Comparison of ENCODE assay signal across 8 cellular contexts in genomic region chr10:22230331-22230833, GRCh38. TPM values are rescaled to one million over a fixed set of nuclear protein-coding genes. Genes with fewer than 3 reads are reported as not detected.
DNase-seq lines count a peak whose midpoint lies in the region; ATAC-seq, FAIRE-seq and TF ChIP-seq lines count a peak whose summit lies in the region.

No MANE protein-coding gene starts in this region.

- H2AFZ ChIP-seq in PC-3 (ENCODE audit: low read length) = peak overlapping the region; percentile 93
- H2AFZ ChIP-seq in K562 (ENCODE audit: low read depth, low read length) = peak overlapping the region; percentile 75

- H3K4me1 ChIP-seq in DOHH2 (ENCODE audit: control insufficient read depth, low read length) (peaks cover 14% of the 10 kb centered on the region), PC-3 (ENCODE audit: insufficient read depth, low read length) (peaks cover 14% of the 10 kb centered on the region), K562 (replicated peaks in 1 of 2; ENCODE audit: control insufficient read depth in 2 of 2, insufficient read depth in 2 of 2, low read length in 2 of 2) (peaks cover 5 to 8% of the 10 kb centered on the region in 2 experiments; a peak in 3 of 5 replicates), spleen (peaks cover 0 to 33% (median 12%) of the 10 kb centered on the region in 6 donors)

- H3K4me3 ChIP-seq in DOHH2 (ENCODE audit: low read length) = peak overlapping the region; percentile 72
- H3K4me3 ChIP-seq in PC-3 (ENCODE audit: low read length) = peak overlapping the region; percentile 99
- peak overlapping the region; percentile 44 for H3K4me3 ChIP-seq in K562
- peak overlapping the region; percentile 56 to 85 (median 62) for H3K4me3 ChIP-seq in spleen

- peak overlapping the region; percentile 88 for H3K9ac ChIP-seq in PC-3 (ENCODE audit: low read length)
- H3K9ac ChIP-seq in K562 (ENCODE audit: insufficient read depth in 1 of 2, low read depth in 2 of 2, low read length in 2 of 2) = peak overlapping the region; percentile 21 to 73; a peak in 3 of 4 replicates

- peak; percentile 27; the same call in 1 of the 2 replicates for TF ChIP-seq EP300 in K562 (IDR thresholded peaks at IDR 0.05; ENCODE audit: low read length)

- H3K4me2 ChIP-seq in DOHH2 (ENCODE audit: low read length) (peak overlapping the region; percentile 63), PC-3 (ENCODE audit: low read length) (peak overlapping the region; percentile 96), K562 (ENCODE audit: insufficient read depth, low read length) (peak overlapping the region; percentile 87)

- peaks cover 3% of the 10 kb centered on the region for H3K27me3 Mint-ChIP-seq in IgD-negative memory B cell
- H3K27me3 Mint-ChIP-seq in immature natural killer cell (ENCODE audit: low read depth in 3 of 3) = peaks cover 21 to 34% (median 24%) of the 10 kb centered on the region in 3 donors

- H3K4me1 Mint-ChIP-seq in IgD-negative memory B cell (peaks cover 7 to 13% (median 12%) of the 10 kb centered on the region in 3 donors), immature natural killer cell (peaks cover 25 to 35% of the 10 kb centered on the region in 2 donors)

- TF ChIP-seq CTCF in DOHH2 (IDR thresholded peaks at IDR 0.05; ENCODE audit: low read depth, low read length, poor library complexity, severe bottlenecking) (no peak), PC-3 (conservative IDR thresholded peaks at IDR 0.05; ENCODE audit: low read depth, low read length) (no peak), K562 (IDR thresholded peaks at IDR 0.05 in 2 of 3, conservative IDR thresholded peaks at IDR 0.05 in 1 of 3; ENCODE audit: insufficient read depth in 2 of 3, low read depth in 1 of 3, low read length in 3 of 3) (no peak), spleen (IDR thresholded peaks at IDR 0.05 in 8 of 11, conservative IDR thresholded peaks at IDR 0.05 in 3 of 11) (no peak)

- no peaks in the 10 kb centered on the region for H3K9me1 ChIP-seq in K562 (ENCODE audit: control insufficient read depth, insufficient read depth, low read length)

- H3F3A ChIP-seq in DOHH2 (ENCODE audit: control insufficient read depth, insufficient read depth) = peaks cover 3% of the 10 kb centered on the region; the same call in 1 of the 2 replicates
- no peaks in the 10 kb centered on the region for H3F3A ChIP-seq in PC-3 (ENCODE audit: low read length, unreplicated experiment)

- H3K27ac Mint-ChIP-seq in IgD-negative memory B cell (peak overlapping the region; percentile 98 to 100 (median 100)), immature natural killer cell (peak overlapping the region; percentile 39 to 99 (median 78))

- H3K27me3 ChIP-seq in DOHH2 (ENCODE audit: control insufficient read depth, low read length) = peaks cover 18% of the 10 kb centered on the region
- no peaks in the 10 kb centered on the region for H3K27me3 ChIP-seq in PC-3 (ENCODE audit: low read length)
- H3K27me3 ChIP-seq in K562 (ENCODE audit: control insufficient read depth in 2 of 2, insufficient read depth in 2 of 2, low read length in 2 of 2) = no peaks in the 10 kb centered on the region
- peaks cover 0 to 18% (median 0%) of the 10 kb centered on the region in 7 donors for H3K27me3 ChIP-seq in spleen (replicated peaks in 1 of 7)

- H3K79me2 ChIP-seq in DOHH2 (ENCODE audit: control insufficient read depth, low read length) (no peaks in the 10 kb centered on the region), PC-3 (ENCODE audit: low read length) (no peaks in the 10 kb centered on the region), K562 (ENCODE audit: control insufficient read depth, insufficient read depth, low read length) (no peaks in the 10 kb centered on the region)

- H3K27ac ChIP-seq in DOHH2 (ENCODE audit: low read depth, low read length) (no peak overlapping the region), PC-3 (ENCODE audit: low read length) (peak overlapping the region; percentile 86), K562 (ENCODE audit: extremely low read depth, low read depth, low read length) (peak overlapping the region; percentile 92), spleen (peak overlapping the region; percentile 89 to 95 (median 92))

- H3K36me3 ChIP-seq in DOHH2 (ENCODE audit: control insufficient read depth, low read length) (no peaks in the 10 kb centered on the region), PC-3 (ENCODE audit: low read depth, low read length) (no peaks in the 10 kb centered on the region), K562 (ENCODE audit: control insufficient read depth, insufficient read depth, low read length) (no peaks in the 10 kb centered on the region), spleen (no peaks in the 10 kb centered on the region)

- H3K4me3 Mint-ChIP-seq in IgD-negative memory B cell (peak overlapping the region; percentile 88 to 99 (median 96)), immature natural killer cell (peak overlapping the region; percentile 87 to 98 (median 95))

- peaks cover 0 to 4% (median 0%) of the 10 kb centered on the region in 3 donors for H3K9me3 Mint-ChIP-seq in IgD-negative memory B cell
- peaks cover 0 to 2% (median 0%) of the 10 kb centered on the region in 6 donors for H3K9me3 Mint-ChIP-seq in immature natural killer cell

- intact Hi-C loops in PC-3 (cut with micrococcal nuclease) (loop anchor here (1.0 to 2.0 kb wide), 2 partner anchors 57 to 228 kb away; partner anchors contain the start of gene DNAJC1), K562 (cut with micrococcal nuclease) (no loop called here), spleen (cut with DNase I; ENCODE audit: low total_unique reads) (no loop called here)

- in situ Hi-C loops in K562 (cut with MboI) = no loop called here

- no peak; a peak in 1 of 4 replicates for TF ChIP-seq RAD21 in K562 (CRISPR knock-in tag; conservative IDR thresholded peaks at IDR 0.05 in 1 of 2, IDR thresholded peaks at IDR 0.05 in 1 of 2)

- BruUV-seq in PC-3 (replicated peaks; lab: Mats Ljungman, UMichigan) (no TSS peak), K562 (replicated peaks; lab: Mats Ljungman, UMichigan) (no TSS peak)

- WGBS in K562 (ENCODE audit: insufficient coverage, low coverage, missing lambda C conversion rate) = 1% methylated on average over 16 of the region's 16 CpGs
- WGBS in spleen, 5 donors = 0 to 1% (median 1%) methylated on average over 16 of the region's 16 CpGs

- peak; percentile 73 for DNase-seq in PC-3
- peak in 3 of 4 experiments; percentile 14 to 84 (median 75) for DNase-seq in K562 (ENCODE audit: extremely low read depth in 1 of 4, low spot score in 3 of 4)
- peak; percentile 15 to 42 (median 24) for DNase-seq in immature natural killer cell
- DNase-seq in spleen = no peak
- no peak for DNase-seq in left lobe of liver (ENCODE audit: low spot score)

- POLR2A ChIA-PET in PC-3 (lab: Charles Lee; ENCODE audit: unreplicated experiment) = interaction anchor here (0.7 kb wide), 2 partner anchors 75 to 85 kb away, joined by 3 to 7 read pairs; no protein-coding TSS in a partner anchor
- POLR2A ChIA-PET in K562 (lab: Yijun Ruan, JAX) = interaction anchor here (0.6 to 3.5 kb wide), 6 partner anchors 14 to 782 kb away, joined by 3 to 25 read pairs (median 3); partner anchors contain the start of genes BMI1, COMMD3 and DNAJC1

- peak; percentile 73 for TF ChIP-seq POLR2A in K562 (conservative IDR thresholded peaks at IDR 0.05)
- peak in 1 of 3 donors; percentile 31 for TF ChIP-seq POLR2A in spleen (IDR thresholded peaks at IDR 0.05)

- CTCF ChIA-PET in PC-3 (lab: Charles Lee) = interaction anchor here (0.6 kb wide), 1 partner anchor 1237 kb away, joined by 3 read pairs; no protein-coding TSS in a partner anchor
- CTCF ChIA-PET in K562 (lab: Yijun Ruan, JAX; ENCODE audit: low intra/inter-chr PET ratio) = no interaction called here

- peak; percentile 61 for ATAC-seq in PC-3
- peak; percentile 75 for ATAC-seq in K562
- no peak for ATAC-seq in HG03469 (IDR thresholded peaks at IDR 0.05; ENCODE audit: unreplicated experiment)
- no peak for ATAC-seq in left lobe of liver

- H3K9me3 ChIP-seq in DOHH2 (ENCODE audit: control insufficient read depth, insufficient read depth, low read length) (no peaks in the 10 kb centered on the region), PC-3 (ENCODE audit: low read length) (no peaks in the 10 kb centered on the region), K562 (replicated peaks; ENCODE audit: control insufficient read depth, insufficient read depth, low read depth, low read length) (no peaks in the 10 kb centered on the region), spleen (no peaks in the 10 kb centered on the region)

- H3K9me2 ChIP-seq in DOHH2 (replicated peaks; ENCODE audit: control insufficient read depth, low read length) (no peaks in the 10 kb centered on the region), PC-3 (replicated peaks; ENCODE audit: low read length) (no peaks in the 10 kb centered on the region)

- peaks cover 2% of the 10 kb centered on the region for H3K36me3 Mint-ChIP-seq in IgD-negative memory B cell
- no peaks in the 10 kb centered on the region for H3K36me3 Mint-ChIP-seq in immature natural killer cell

- peak; percentile 86 for FAIRE-seq in K562 (lab: Jason Lieb, UNC)

- H4K20me1 ChIP-seq in DOHH2 (ENCODE audit: control insufficient read depth, insufficient read depth, low read depth, low read length) = no peaks in the 10 kb centered on the region
- H4K20me1 ChIP-seq in PC-3 (ENCODE audit: low read length) = no peaks in the 10 kb centered on the region
- H4K20me1 ChIP-seq in K562 (replicated peaks; ENCODE audit: control insufficient read depth, insufficient read depth, low read length) = no peaks in the 10 kb centered on the region

RNA-seq across cellular contexts. Expression of gene EBLN1, which starts 12.6 kb away (rescaled TPM):
- polyA plus RNA-seq in IgD-negative memory B cell (not detected), K562 (2011; rRNA removed) (0.06 TPM in 1 of 2 replicates, not detected in the other), K562 (2014; fragmentation: Illumina TruSeq; extraction: Trizol) (1.00 and 1.5 TPM in 2 replicates), K562 (2014; fragmentation: Nextera tagmentation; extraction: Ambion mirVana) (1 to 10 TPM; 2.5 to 3.1 TPM), K562 (2014; rRNA removed) (0.50 and 1.1 TPM in 2 replicates), immature natural killer cell (not detected), spleen (not detected)
- total RNA-seq in PC-3 (2014; rRNA removed) (not detected in 2 replicates), K562 (2014; rRNA removed) (0.32 and 0.61 TPM in 2 replicates), K562 (2014; rRNA removed; fragmentation: Illumina TruSeq; extraction: Trizol) (0.80 and 0.99 TPM in 2 replicates), K562 (2015; rRNA removed; fragmentation: Illumina TruSeq; extraction: Trizol) (0.30 and 0.40 TPM in 2 replicates), K562 (2021) (0.95 and 1.1 TPM in 2 replicates), spleen (not detected), left lobe of liver (not detected)
- total RNA-seq in K562 (2011; cell fraction: chromatin; rRNA removed; ENCODE audit: low replicate concordance) = 0.76 and 3.1 TPM in 2 replicates
- total RNA-seq in K562 (2011; cell fraction: nucleolus; rRNA removed) = 0.67 and 1.1 TPM in 2 replicates
- 0.73 TPM in 1 of 2 replicates, not detected in the other for total RNA-seq in K562 (2011; cell fraction: nucleoplasm; rRNA removed)
- 0.09 TPM in 1 of 2 replicates, not detected in the other for polyA plus RNA-seq in K562 (2011; cell fraction: cytosol; rRNA removed)
- not detected in 2 replicates for polyA plus RNA-seq in K562 (2011; cell fraction: nucleus; rRNA removed)
- 0.40 and 0.76 TPM in 2 replicates for polyA plus RNA-seq in K562 (2012)
- polyA minus RNA-seq in K562 (2011; rRNA and poly(A)+ RNA removed) = not detected in 2 replicates
- not detected in 2 replicates for polyA minus RNA-seq in K562 (2011; cell fraction: cytosol; rRNA and poly(A)+ RNA removed)
- polyA minus RNA-seq in K562 (2011; cell fraction: nucleus; rRNA and poly(A)+ RNA removed) = not detected in 2 replicates

Comparison
In these comparisons a context has a peak if more than half of its experiments do, and no peak if none do; other contexts are left out.
1. H3K4me3 ChIP-seq: peak in every context shown above with its lines; median percentile 99 in PC-3; 72 in DOHH2; 62 in spleen; 44 in K562.
2. ATAC-seq: peak in PC-3 (single experiment) and K562 (single experiment); none in HG03469 (single experiment) and left lobe of liver (single experiment).
3. DNase-seq: peak in PC-3 (single experiment), K562 (3 of 4) and immature natural killer cell (3 of 3); none in spleen (single experiment) and left lobe of liver (single experiment).
4. Peak in every context shown above with its lines, with median percentiles within 50 percentile points of each other: H3K4me2 ChIP-seq.